In genomic region chr10:123154943-123155505, GRCh38 we compare ENCODE assay signal across 8 cellular contexts. TPM values are rescaled to one million over a fixed set of nuclear protein-coding genes. Genes with fewer than 3 reads are reported as not detected.
DNase-seq lines count a peak whose midpoint lies in the region; ATAC-seq and TF ChIP-seq lines count a peak whose summit lies in the region.

No MANE protein-coding gene starts in this region.

- H3K4me3 ChIP-seq in esophagus (ENCODE audit: low read depth in 1 of 2, low read length in 2 of 2) (peak overlapping the region; percentile 96), neuron (ENCODE audit: low read length) (peak overlapping the region; percentile 95)

- peaks cover 2 to 6% of the 10 kb centered on the region in 2 donors for H3K27me3 ChIP-seq in esophagus (ENCODE audit: control insufficient read depth in 1 of 2, insufficient read depth in 2 of 2, low read length in 2 of 2)
- peaks cover 34% of the 10 kb centered on the region for H3K27me3 ChIP-seq in neuron (ENCODE audit: insufficient read depth, low read length)

- ATAC-seq in HG02943 (IDR thresholded peaks at IDR 0.05; ENCODE audit: low read depth, unreplicated experiment) (peak; percentile 11), SK-N-SH treated with all-trans-retinoic acid at 6 μM for 48 hours (peak; percentile 46)

- CTCF ChIA-PET in activated naive CD4-positive, alpha-beta T cell treated with anti-CD3 and anti-CD28 coated beads, Interleukin-2, amount 10 ng/mL, durations not matched to agents 7 days and 5 days (lab: Charles Lee) = interaction anchor here (1.6 to 1.8 kb wide), 2 partner anchors 10 to 87 kb away, joined by 3 to 4 read pairs; no protein-coding TSS in a partner anchor

- in situ Hi-C loops in GM13976 (cut with MboI; ENCODE audit: low sequenced_read_pairs, unreplicated experiment) = loop anchor here (5.0 kb wide), 1 partner anchor 237 kb away; no protein-coding TSS in a partner anchor

- H3K36me3 Mint-ChIP-seq in activated naive CD4-positive, alpha-beta T cell treated with anti-CD3 and anti-CD28 coated beads, Interleukin-2, amount 10 ng/mL, durations not matched to agents 7 days and 5 days = peaks cover 47% of the 10 kb centered on the region

- H3K36me3 ChIP-seq in esophagus (ENCODE audit: control insufficient read depth in 2 of 2, insufficient read depth in 2 of 2, low read length in 1 of 2) = no peaks in the 10 kb centered on the region
- H3K36me3 ChIP-seq in neuron (ENCODE audit: insufficient read depth, low read length) = peaks cover 44% of the 10 kb centered on the region

- no peaks in the 10 kb centered on the region for H3K9me3 Mint-ChIP-seq in activated naive CD4-positive, alpha-beta T cell treated with anti-CD3 and anti-CD28 coated beads, Interleukin-2, amount 10 ng/mL, durations not matched to agents 7 days and 5 days

- no peaks in the 10 kb centered on the region for H3K9me3 ChIP-seq in esophagus (ENCODE audit: control insufficient read depth in 2 of 2, insufficient read depth in 1 of 2, low read depth in 1 of 2, low read length in 1 of 2)
- no peaks in the 10 kb centered on the region for H3K9me3 ChIP-seq in neuron (ENCODE audit: low read length)

- H3K27me3 Mint-ChIP-seq in activated naive CD4-positive, alpha-beta T cell treated with anti-CD3 and anti-CD28 coated beads, Interleukin-2, amount 10 ng/mL, durations not matched to agents 7 days and 5 days = peaks cover 17% of the 10 kb centered on the region

- WGBS in esophagus, 2 donors = 6 to 7% methylated on average over 26 of the region's 26 CpGs

- DNase-seq in activated naive CD4-positive, alpha-beta T cell treated with anti-CD3 and anti-CD28 coated beads, Interleukin-2, amount 10 ng/mL, durations not matched to agents 7 days and 5 days = no peak
- no peak for DNase-seq in activated naive CD4-positive, alpha-beta T cell (lab: John Stamatoyannopoulos, UW)
- DNase-seq in GM13976 (ENCODE audit: low spot score) = no peak
- DNase-seq in effector CD4-positive, alpha-beta T cell = no peak

- TF ChIP-seq CTCF in GM13976 (IDR thresholded peaks at IDR 0.05; ENCODE audit: borderline replicate concordance, control extremely low read depth, extremely low read depth, insufficient read depth, missing control alignments) = no peak

- H3K4me1 ChIP-seq in esophagus (ENCODE audit: control insufficient read depth in 2 of 2, insufficient read depth in 2 of 2, low read length in 1 of 2) (peaks cover 6 to 13% of the 10 kb centered on the region in 2 donors), neuron (ENCODE audit: insufficient read depth, low read length) (peaks cover 46% of the 10 kb centered on the region)

- H3K4me3 Mint-ChIP-seq in activated naive CD4-positive, alpha-beta T cell treated with anti-CD3 and anti-CD28 coated beads, Interleukin-2, amount 10 ng/mL, durations not matched to agents 7 days and 5 days = peak overlapping the region; percentile 98

- peaks cover 79% of the 10 kb centered on the region for H3K4me1 Mint-ChIP-seq in activated naive CD4-positive, alpha-beta T cell treated with anti-CD3 and anti-CD28 coated beads, Interleukin-2, amount 10 ng/mL, durations not matched to agents 7 days and 5 days

- no peak overlapping the region for H2AFZ ChIP-seq in neuron (ENCODE audit: low read depth, low read length)

- H3K27ac Mint-ChIP-seq in activated naive CD4-positive, alpha-beta T cell treated with anti-CD3 and anti-CD28 coated beads, Interleukin-2, amount 10 ng/mL, durations not matched to agents 7 days and 5 days = peak overlapping the region; percentile 99

- peak overlapping the region; percentile 88 to 92 for H3K27ac ChIP-seq in esophagus (ENCODE audit: low read depth in 2 of 2, low read length in 1 of 2)

TF ChIP-seq in SK-N-SH treated with all-trans-retinoic acid at 6 μM for 48 hours, 23 proteins besides CTCF, POLR2A, EP300 and RAD21:
- TF ChIP-seq BACH2 (CRISPR knock-in tag; IDR thresholded peaks at IDR 0.05; ENCODE audit: borderline replicate concordance) (no peak), ZNF8 (CRISPR knock-in tag; IDR thresholded peaks at IDR 0.05) (no peak), ZC3H10 (CRISPR knock-in tag; IDR thresholded peaks at IDR 0.05) (no peak), TOX (CRISPR knock-in tag; IDR thresholded peaks at IDR 0.05; ENCODE audit: borderline replicate concordance) (no peak), ZNF70 (CRISPR knock-in tag; IDR thresholded peaks at IDR 0.05) (no peak), ZFP3 (CRISPR knock-in tag; IDR thresholded peaks at IDR 0.05) (no peak)
TF ChIP-seq in SK-N-SH treated with all-trans-retinoic acid at 6 μM for 48 hours: peak in this region for 0.

RNA-seq across cellular contexts. Expression of gene BUB3, which starts 0.8 kb away (rescaled TPM):
- 10 to 100 TPM; 18.9 to 72.7 TPM for polyA plus RNA-seq in esophagus

RNA-seq across cellular contexts. Expression of gene HMX2, which starts 7.1 kb away (rescaled TPM):
- under 1 TPM in 1 of 2 donors, not detected in 1; 0.08 TPM for polyA plus RNA-seq in esophagus

RNA-seq across cellular contexts. Expression of gene HMX3, which starts 19.3 kb away (rescaled TPM):
- not detected for polyA plus RNA-seq in esophagus
